ENCODE assay signal across 13 cellular contexts in genomic region chr14:30725763-30726162, GRCh38.
"Had no signal": no experiment of that assay in that cellular context is flagged by ENCODE, and none has a peak within 500 bp of the region (broad histone marks: within the 10 kb centered on the region; RNA-seq: fewer than 3 reads in every experiment).

No MANE protein-coding gene starts in this region.

- H3K9me3 ChIP-seq: tibial artery had no signal

- H3K9me3 Mint-ChIP-seq: T-helper 2 cell treated with Interferon-gamma antibody and Interleukin-4, amounts not matched to agents 5 μg/mL and 100 μg/mL, for 36 hours had no signal

- H3K27ac ChIP-seq: left lung, tibial artery had no signal

- H3K4me1 ChIP-seq: left lung, tibial artery had no signal

- H3K4me3 Mint-ChIP-seq: neural crest cell; T-helper 2 cell treated with Interferon-gamma antibody and Interleukin-4, amounts not matched to agents 5 μg/mL and 100 μg/mL, for 36 hours had no signal

- H3K27me3 ChIP-seq: left lung, tibial artery had no signal

- H3K4me1 Mint-ChIP-seq: neural crest cell had no signal

- H3K27ac Mint-ChIP-seq: T-helper 2 cell treated with Interferon-gamma antibody and Interleukin-4, amounts not matched to agents 5 μg/mL and 100 μg/mL, for 36 hours had no signal

- DNase-seq: activated CD4-positive, alpha-beta T cell treated with anti-CD3 and anti-CD28 coated beads, Interleukin-2, amount 50 U/mL, for 48 hours; activated naive CD4-positive, alpha-beta T cell treated with Interleukin-2 at 50 U/mL for 16 hours; central memory CD4-positive, alpha-beta T cell; effector memory CD4-positive, alpha-beta T cell; foreskin melanocyte; islet precursor cell; left lung; SHP77 treated with DMSO at 0.1 percent for 48 hours; stimulated activated CD4-positive, alpha-beta T cell treated with anti-CD3 and anti-CD28 coated beads, Interleukin-4, amount 100 ng/mL, for 24 hours; SW 1271; tibial artery had no signal

- ATAC-seq: left lung had no signal

- H3K4me3 ChIP-seq: left lung, tibial artery had no signal
